In the genomic region with DNA sequence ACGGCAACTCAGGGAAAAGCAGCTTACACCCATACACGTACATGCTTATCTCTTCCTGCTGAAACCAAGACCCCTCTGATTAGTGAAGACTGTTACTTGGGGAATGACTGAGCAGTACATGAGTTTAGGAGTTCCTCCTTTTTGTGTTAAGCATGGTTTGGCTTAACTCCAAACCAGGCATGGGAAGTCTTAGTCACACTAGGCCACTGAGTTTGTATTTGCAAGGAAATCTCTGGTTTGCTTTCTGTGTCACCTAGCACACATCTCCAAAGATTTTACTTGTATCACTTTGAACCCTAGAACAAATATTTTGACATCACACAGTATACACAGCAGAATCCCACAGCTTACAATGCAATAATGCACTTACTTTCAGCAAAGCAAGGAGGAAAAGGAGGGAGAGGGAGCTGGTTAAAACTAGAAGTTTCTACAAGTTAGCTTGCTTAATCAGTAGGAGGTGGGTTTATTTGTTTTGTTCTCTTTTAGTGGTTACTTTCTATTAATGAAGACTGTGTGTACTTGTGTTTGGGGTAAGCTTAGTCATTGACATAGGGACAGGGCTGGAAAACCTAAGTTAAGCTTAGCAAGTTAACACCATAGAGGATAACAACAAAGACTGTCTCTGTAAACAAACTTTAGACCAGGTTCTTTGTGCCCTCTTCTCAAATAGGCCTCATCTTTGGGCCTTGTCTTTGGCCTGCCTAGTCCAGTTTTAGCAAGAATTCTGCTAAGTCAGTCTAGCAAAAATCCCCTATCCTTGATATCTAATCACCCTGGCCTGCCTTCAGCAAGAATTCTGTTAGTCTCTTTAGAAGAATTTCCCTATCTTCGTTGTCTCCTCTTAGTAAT, we compare ENCODE assay signal across 8 cellular contexts.
A peak's percentile ranks its signal among the peaks of the same experiment; 100 is the strongest.
DNase-seq lines count a peak whose midpoint lies in the region; ATAC-seq and TF ChIP-seq lines count a peak whose summit lies in the region.

No MANE protein-coding gene starts in this region.

- peak; percentile 59 for ATAC-seq in GM19043 (IDR thresholded peaks at IDR 0.05; ENCODE audit: low read depth, unreplicated experiment)

- DNase-seq in A673 (ENCODE audit: low spot score) (peak; percentile 83), HUDEP-2 (lab: John Stamatoyannopoulos, UW; ENCODE audit: unreplicated experiment in 76 of 76) (peak in 52 of 76 experiments; percentile 4 to 87 (median 53)), kidney tubule cell (ENCODE audit: low spot score) (peak; percentile 93), stromal cell of bone marrow (ENCODE audit: low read depth) (peak; percentile 97)
- DNase-seq in activated T-helper 2 cell treated with anti-CD3 and anti-CD28 coated beads, Interferon-gamma antibody, Interleukin-2, Interleukin-4, amounts not matched to agents 10 μg/mL and 5 μg/mL and 100 μg/mL, durations not matched to agents 14 hours and 24 hours and 36 hours (ENCODE audit: low spot score) = no peak
- DNase-seq in effector memory CD4-positive, alpha-beta T cell = no peak
- DNase-seq in activated CD4-positive, CD25-positive, alpha-beta regulatory T cell treated with anti-CD3 and anti-CD28 coated beads, Interleukin-2, amount 50 U/mL, for 72 hours = no peak

- no peak for TF ChIP-seq CTCF in A673 (conservative IDR thresholded peaks at IDR 0.05; ENCODE audit: low read depth, low read length)

- no TSS peak for BruUV-seq in A673 (replicated peaks; lab: Mats Ljungman, UMichigan)

- H3K4me3 Mint-ChIP-seq in activated T-helper 2 cell treated with anti-CD3 and anti-CD28 coated beads, Interferon-gamma antibody, Interleukin-2, Interleukin-4, amounts not matched to agents 10 μg/mL and 5 μg/mL and 100 μg/mL, durations not matched to agents 14 hours and 24 hours and 36 hours (ENCODE audit: low read depth) = no peak overlapping the region

- no peaks in the 10 kb centered on the region for H3K27me3 Mint-ChIP-seq in activated T-helper 2 cell treated with anti-CD3 and anti-CD28 coated beads, Interferon-gamma antibody, Interleukin-2, Interleukin-4, amounts not matched to agents 10 μg/mL and 5 μg/mL and 100 μg/mL, durations not matched to agents 14 hours and 24 hours and 36 hours (ENCODE audit: low read depth)

- peaks cover 27% of the 10 kb centered on the region for H3K4me1 Mint-ChIP-seq in activated T-helper 2 cell treated with anti-CD3 and anti-CD28 coated beads, Interferon-gamma antibody, Interleukin-2, Interleukin-4, amounts not matched to agents 10 μg/mL and 5 μg/mL and 100 μg/mL, durations not matched to agents 14 hours and 24 hours and 36 hours (ENCODE audit: low read depth)

- peak overlapping the region; percentile 76 for H3K27ac Mint-ChIP-seq in activated T-helper 2 cell treated with anti-CD3 and anti-CD28 coated beads, Interferon-gamma antibody, Interleukin-2, Interleukin-4, amounts not matched to agents 10 μg/mL and 5 μg/mL and 100 μg/mL, durations not matched to agents 14 hours and 24 hours and 36 hours

- intact Hi-C loops in A673 (cut with micrococcal nuclease; ENCODE audit: unreplicated experiment) = no loop called here
- intact Hi-C loops in activated T-helper 2 cell treated with anti-CD3 and anti-CD28 coated beads, Interferon-gamma antibody, Interleukin-2, Interleukin-4, amounts not matched to agents 10 μg/mL and 5 μg/mL and 100 μg/mL, durations not matched to agents 14 hours and 24 hours and 36 hours (cut with micrococcal nuclease) = no loop called here

- no peak overlapping the region for H3K4me3 ChIP-seq in A673 (ENCODE audit: low read depth, low read length, poor library complexity, severe bottlenecking)
- no peak overlapping the region for H3K4me3 ChIP-seq in effector memory CD4-positive, alpha-beta T cell (ENCODE audit: insufficient read depth, low read depth, low read length, poor library complexity, severe bottlenecking)

- peaks cover 54% of the 10 kb centered on the region for H3K4me1 ChIP-seq in A673 (ENCODE audit: insufficient read depth, low read length, poor library complexity, severe bottlenecking)
- no peaks in the 10 kb centered on the region for H3K4me1 ChIP-seq in effector memory CD4-positive, alpha-beta T cell (ENCODE audit: control insufficient read depth, insufficient read depth, low read length, poor library complexity, severe bottlenecking)

- no peaks in the 10 kb centered on the region for H3K27me3 ChIP-seq in A673 (replicated peaks; ENCODE audit: insufficient read depth, low read depth, low read length, poor library complexity)
- H3K27me3 ChIP-seq in effector memory CD4-positive, alpha-beta T cell (replicated peaks; ENCODE audit: control insufficient read depth, insufficient read depth, low read length, poor library complexity, severe bottlenecking) = no peaks in the 10 kb centered on the region

- H3K36me3 ChIP-seq in A673 (ENCODE audit: insufficient read depth, low read length, poor library complexity, severe bottlenecking) = no peaks in the 10 kb centered on the region
- no peaks in the 10 kb centered on the region for H3K36me3 ChIP-seq in effector memory CD4-positive, alpha-beta T cell (ENCODE audit: control insufficient read depth, insufficient read depth, low read length)

- H3K9me3 Mint-ChIP-seq in activated T-helper 2 cell treated with anti-CD3 and anti-CD28 coated beads, Interferon-gamma antibody, Interleukin-2, Interleukin-4, amounts not matched to agents 10 μg/mL and 5 μg/mL and 100 μg/mL, durations not matched to agents 14 hours and 24 hours and 36 hours = no peaks in the 10 kb centered on the region

- peak overlapping the region; percentile 72 for H3K27ac ChIP-seq in A673 (ENCODE audit: low read depth, low read length, poor library complexity, severe bottlenecking)
- no peak overlapping the region for H3K27ac ChIP-seq in effector memory CD4-positive, alpha-beta T cell (ENCODE audit: insufficient read depth, low read length, poor library complexity, severe bottlenecking)

- POLR2A ChIA-PET in A673 (lab: Charles Lee; ENCODE audit: low non-redundant PET) = no interaction called here

- no peaks in the 10 kb centered on the region for H3K36me3 Mint-ChIP-seq in activated T-helper 2 cell treated with anti-CD3 and anti-CD28 coated beads, Interferon-gamma antibody, Interleukin-2, Interleukin-4, amounts not matched to agents 10 μg/mL and 5 μg/mL and 100 μg/mL, durations not matched to agents 14 hours and 24 hours and 36 hours (ENCODE audit: low read depth)

- CTCF ChIA-PET in A673 (lab: Charles Lee) = no interaction called here

- no peaks in the 10 kb centered on the region for H3K9me3 ChIP-seq in A673 (ENCODE audit: low read depth, low read length, poor library complexity, severe bottlenecking)
- no peaks in the 10 kb centered on the region for H3K9me3 ChIP-seq in effector memory CD4-positive, alpha-beta T cell (ENCODE audit: control insufficient read depth, low read length)

Comparison
In these comparisons a context has a peak if more than half of its experiments do, and no peak if none do; other contexts are left out.
1. DNase-seq: peak in A673 (single experiment), HUDEP-2 (52 of 76), kidney tubule cell (single experiment) and stromal cell of bone marrow (single experiment); none in activated T-helper 2 cell treated with anti-CD3 and anti-CD28 coated beads, Interferon-gamma antibody, Interleukin-2, Interleukin-4, amounts not matched to agents 10 μg/mL and 5 μg/mL and 100 μg/mL, durations not matched to agents 14 hours and 24 hours and 36 hours (single experiment), effector memory CD4-positive, alpha-beta T cell (0 of 3) and activated CD4-positive, CD25-positive, alpha-beta regulatory T cell treated with anti-CD3 and anti-CD28 coated beads, Interleukin-2, amount 50 U/mL, for 72 hours (single experiment).